In the genomic region with DNA sequence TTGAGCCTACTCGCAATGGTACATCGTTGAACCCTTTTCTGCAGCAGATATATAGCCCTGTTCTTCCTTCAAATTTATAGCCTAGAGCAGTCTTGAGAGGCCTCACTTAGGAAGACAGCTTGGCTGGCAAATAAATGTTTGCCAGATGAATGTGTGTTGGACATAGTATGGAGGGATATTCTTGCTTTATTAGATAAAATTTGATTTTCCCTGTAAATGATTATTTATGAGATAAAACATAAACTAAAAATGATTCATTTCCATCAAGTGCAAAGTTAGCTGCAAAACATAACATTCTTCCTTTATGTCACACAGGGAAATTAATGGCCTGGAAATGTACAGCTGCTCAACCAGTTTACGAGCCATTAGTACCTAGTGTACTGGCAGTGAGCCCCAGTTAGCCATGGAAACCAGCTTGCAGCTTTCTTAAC, we compare ENCODE assay signal across 11 cellular contexts.
DNase-seq lines count a peak whose midpoint lies in the region; ATAC-seq and TF ChIP-seq lines count a peak whose summit lies in the region.
"Had no signal": no experiment of that assay in that cellular context is flagged by ENCODE, and none has a peak within 500 bp of the region (broad histone marks: within the 10 kb centered on the region; RNA-seq: fewer than 3 reads in every experiment).

No MANE protein-coding gene starts in this region.

- peak overlapping the region; percentile 3 for H3K27ac ChIP-seq in CD4-positive, alpha-beta memory T cell (ENCODE audit: low read depth, low read length)
- peak overlapping the region; percentile 84 for H3K27ac ChIP-seq in RWPE2 (ENCODE audit: poor library complexity, severe bottlenecking)
- H3K27ac ChIP-seq: left ventricle myocardium inferior had no signal

- peak overlapping the region; percentile 68 to 98 (median 94) for H3K27ac Mint-ChIP-seq in CD4-positive, alpha-beta memory T cell
- H3K27ac Mint-ChIP-seq in activated naive CD8-positive, alpha-beta T cell treated with anti-CD3 and anti-CD28 coated beads, Interleukin-2, amount 50 U/mL, for 24 hours = no peak overlapping the region

- CTCF ChIA-PET in CD4-positive, alpha-beta memory T cell (lab: Charles Lee; ENCODE audit: partially characterized antibody) = interaction anchor here (0.7 to 11.7 kb wide), 3 partner anchors 8 to 14 kb away, joined by 3 to 545 read pairs (median 9); no protein-coding TSS in a partner anchor

- peaks cover 0 to 7% of the 10 kb centered on the region in 2 donors for H3K36me3 Mint-ChIP-seq in CD4-positive, alpha-beta memory T cell
- no peaks in the 10 kb centered on the region for H3K36me3 Mint-ChIP-seq in activated naive CD8-positive, alpha-beta T cell treated with anti-CD3 and anti-CD28 coated beads, Interleukin-2, amount 50 U/mL, for 24 hours (ENCODE audit: low read depth)

- H3K36me3 ChIP-seq in CD4-positive, alpha-beta memory T cell (ENCODE audit: insufficient read depth, low read length) = no peaks in the 10 kb centered on the region
- H3K36me3 ChIP-seq in RWPE2 (ENCODE audit: low read depth) = no peaks in the 10 kb centered on the region
- H3K36me3 ChIP-seq: left ventricle myocardium inferior had no signal

- H3K27me3 Mint-ChIP-seq in CD4-positive, alpha-beta memory T cell = no peaks in the 10 kb centered on the region
- H3K27me3 Mint-ChIP-seq in activated naive CD8-positive, alpha-beta T cell treated with anti-CD3 and anti-CD28 coated beads, Interleukin-2, amount 50 U/mL, for 24 hours = no peaks in the 10 kb centered on the region

- peaks cover 93% of the 10 kb centered on the region for H3K4me1 ChIP-seq in CD4-positive, alpha-beta memory T cell (ENCODE audit: insufficient read depth, low read length)
- peaks cover 86% of the 10 kb centered on the region for H3K4me1 ChIP-seq in RWPE2 (ENCODE audit: insufficient read depth, poor library complexity, severe bottlenecking)

- H3K4me3 ChIP-seq in CD4-positive, alpha-beta memory T cell (ENCODE audit: low read length in 2 of 2) = no peak overlapping the region
- H3K4me3 ChIP-seq in LNCaP clone FGC (ENCODE audit: low read depth, low read length) (no peak overlapping the region), RWPE2 (ENCODE audit: severe bottlenecking) (no peak overlapping the region)
- H3K4me3 ChIP-seq: left ventricle myocardium inferior had no signal

- intact Hi-C loops in CD4-positive, alpha-beta memory T cell (cut with micrococcal nuclease) = no loop called here

- no peaks in the 10 kb centered on the region for H3K27me3 ChIP-seq in CD4-positive, alpha-beta memory T cell (ENCODE audit: insufficient read depth, low read length)
- H3K27me3 ChIP-seq in RWPE2 (ENCODE audit: insufficient read depth, poor library complexity, severe bottlenecking) = no peaks in the 10 kb centered on the region

- TF ChIP-seq CTCF in LNCaP clone FGC (IDR thresholded peaks at IDR 0.05; ENCODE audit: control insufficient read depth, extremely low read depth, insufficient read depth) (no peak), RWPE2 (IDR thresholded peaks at IDR 0.05; ENCODE audit: poor library complexity, severe bottlenecking) (no peak)

- no peaks in the 10 kb centered on the region for H3K9me3 Mint-ChIP-seq in CD4-positive, alpha-beta memory T cell
- H3K9me3 Mint-ChIP-seq in activated naive CD8-positive, alpha-beta T cell treated with anti-CD3 and anti-CD28 coated beads, Interleukin-2, amount 50 U/mL, for 24 hours = no peaks in the 10 kb centered on the region

- H3K4me3 Mint-ChIP-seq in CD4-positive, alpha-beta memory T cell = peak overlapping the region in 2 of 8 donors; percentile 16 to 43
- no peak overlapping the region for H3K4me3 Mint-ChIP-seq in activated naive CD8-positive, alpha-beta T cell treated with anti-CD3 and anti-CD28 coated beads, Interleukin-2, amount 50 U/mL, for 24 hours

- POLR2A ChIA-PET in CD4-positive, alpha-beta memory T cell (lab: Charles Lee; ENCODE audit: partially characterized antibody) = interaction anchor here (0.6 to 18.0 kb wide), 3 partner anchors 15 to 415 kb away, joined by 3 to 704 read pairs (median 4); no protein-coding TSS in a partner anchor

- peak; percentile 18; the same call in 1 of the 3 replicates for ATAC-seq in RWPE2 (ENCODE audit: low read depth)
- no peak for ATAC-seq in HG02981 (IDR thresholded peaks at IDR 0.05; ENCODE audit: unreplicated experiment)
- no peak for ATAC-seq in activated naive CD8-positive, alpha-beta T cell treated with anti-CD3 and anti-CD28 coated beads, Interleukin-2, amount 50 U/mL, for 24 hours
- no peak for ATAC-seq in GM19395 (IDR thresholded peaks at IDR 0.05; ENCODE audit: unreplicated experiment)

- H3K4me1 Mint-ChIP-seq in CD4-positive, alpha-beta memory T cell = peaks cover 70 to 96% (median 85%) of the 10 kb centered on the region in 4 donors
- H3K4me1 Mint-ChIP-seq in activated naive CD8-positive, alpha-beta T cell treated with anti-CD3 and anti-CD28 coated beads, Interleukin-2, amount 50 U/mL, for 24 hours = peaks cover 90% of the 10 kb centered on the region

- H3K9me3 ChIP-seq in CD4-positive, alpha-beta memory T cell (ENCODE audit: control insufficient read depth in 1 of 2, low read length in 2 of 2) = no peaks in the 10 kb centered on the region
- H3K9me3 ChIP-seq in RWPE2 (ENCODE audit: severe bottlenecking) = no peaks in the 10 kb centered on the region
- H3K9me3 ChIP-seq: left ventricle myocardium inferior had no signal

- no peak for DNase-seq in CD4-positive, alpha-beta memory T cell
- peak; percentile 81 for DNase-seq in LNCaP clone FGC (ENCODE audit: low read depth)
- no peak for DNase-seq in RWPE2 (ENCODE audit: low spot score)
- peak; percentile 38 for DNase-seq in iris pigment epithelial cell (ENCODE audit: low read depth)
- DNase-seq in activated naive CD8-positive, alpha-beta T cell treated with anti-CD3 and anti-CD28 coated beads, Interleukin-2, amount 50 U/mL, for 24 hours = no peak
- DNase-seq in activated CD4-positive, alpha-beta T cell treated with anti-CD3 and anti-CD28 coated beads for 48 hours = no peak
- DNase-seq: left ventricle myocardium inferior, OCI-M1, small intestine had no signal

Comparison
In these comparisons a context has a peak if more than half of its experiments do, and no peak if none do; other contexts are left out.
1. DNase-seq: peak in LNCaP clone FGC (single experiment) and iris pigment epithelial cell (single experiment); none in CD4-positive, alpha-beta memory T cell (0 of 5), RWPE2 (single experiment), activated naive CD8-positive, alpha-beta T cell treated with anti-CD3 and anti-CD28 coated beads, Interleukin-2, amount 50 U/mL, for 24 hours (single experiment) and activated CD4-positive, alpha-beta T cell treated with anti-CD3 and anti-CD28 coated beads for 48 hours (single experiment).